1 cellular context compared by ENCODE assay signal in the genomic region with DNA sequence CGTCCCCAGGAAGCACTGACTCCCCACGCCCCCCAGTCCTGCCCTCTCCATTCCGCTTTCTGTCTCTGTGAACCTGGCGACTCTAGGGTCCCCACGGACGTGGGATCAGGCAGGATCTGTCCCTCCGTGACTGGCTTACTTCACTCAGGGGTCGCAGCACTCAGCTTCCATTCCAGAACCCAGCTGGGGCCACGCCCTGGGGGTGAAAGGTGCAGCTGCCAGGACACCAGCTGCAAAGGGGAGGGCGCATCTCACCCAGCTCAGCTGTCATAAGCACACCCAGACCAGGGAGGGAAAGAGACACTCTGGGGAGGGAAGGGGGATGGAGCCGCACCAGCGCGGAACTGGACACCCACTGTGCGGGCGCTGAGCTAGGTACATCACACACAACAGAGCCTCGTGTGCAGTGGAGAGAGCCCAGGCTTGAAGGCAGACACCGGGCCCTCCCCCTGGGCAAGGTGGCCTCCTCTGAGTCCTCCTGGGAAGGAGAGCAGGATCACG.
TF ChIP-seq lines count a peak whose summit lies in the region.

No MANE protein-coding gene starts in this region.

TF ChIP-seq in H1, 55 proteins besides CTCF, POLR2A, EP300 and RAD21:
- TF ChIP-seq TAF1 (IDR thresholded peaks at IDR 0.05; ENCODE audit: low read depth, low read length): no peak
- TF ChIP-seq PHF8 (conservative IDR thresholded peaks at IDR 0.05; ENCODE audit: low read depth, low read length): no peak
- TF ChIP-seq CBX8 (IDR thresholded peaks at IDR 0.05; ENCODE audit: borderline replicate concordance, low read depth, low read length): no peak
- TF ChIP-seq, protein P1, sequence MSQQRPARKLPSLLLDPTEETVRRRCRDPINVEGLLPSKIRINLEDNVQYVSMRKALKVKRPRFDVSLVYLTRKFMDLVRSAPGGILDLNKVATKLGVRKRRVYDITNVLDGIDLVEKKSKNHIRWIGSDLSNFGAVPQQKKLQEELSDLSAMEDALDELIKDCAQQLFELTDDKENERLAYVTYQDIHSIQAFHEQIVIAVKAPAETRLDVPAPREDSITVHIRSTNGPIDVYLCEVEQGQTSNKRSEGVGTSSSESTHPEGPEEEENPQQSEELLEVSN (IDR thresholded peaks at IDR 0.05): no peak
- TF ChIP-seq KDM4A (IDR thresholded peaks at IDR 0.05; ENCODE audit: low read depth, low read length, severe bottlenecking): no peak
- no peak for TF ChIP-seq JUND (IDR thresholded peaks at IDR 0.05; ENCODE audit: low read length)
- no peak for TF ChIP-seq HDAC2 (IDR thresholded peaks at IDR 0.05; ENCODE audit: borderline replicate concordance in 1 of 2, low read depth in 2 of 2, low read length in 2 of 2)
- TF ChIP-seq CBX5 (IDR thresholded peaks at IDR 0.05; ENCODE audit: low read depth, low read length): no peak
- TF ChIP-seq SP4 (IDR thresholded peaks at IDR 0.05; ENCODE audit: low read length): no peak
- TF ChIP-seq, protein P2, sequence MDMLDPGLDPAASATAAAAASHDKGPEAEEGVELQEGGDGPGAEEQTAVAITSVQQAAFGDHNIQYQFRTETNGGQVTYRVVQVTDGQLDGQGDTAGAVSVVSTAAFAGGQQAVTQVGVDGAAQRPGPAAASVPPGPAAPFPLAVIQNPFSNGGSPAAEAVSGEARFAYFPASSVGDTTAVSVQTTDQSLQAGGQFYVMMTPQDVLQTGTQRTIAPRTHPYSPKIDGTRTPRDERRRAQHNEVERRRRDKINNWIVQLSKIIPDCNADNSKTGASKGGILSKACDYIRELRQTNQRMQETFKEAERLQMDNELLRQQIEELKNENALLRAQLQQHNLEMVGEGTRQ (IDR thresholded peaks at IDR 0.05; ENCODE audit: low read length): no peak
- TF ChIP-seq TBP (IDR thresholded peaks at IDR 0.05; ENCODE audit: low read depth, low read length): no peak
- TF ChIP-seq CREB1 (IDR thresholded peaks at IDR 0.05): no peak
